ENCODE assay signal across 1 cellular context in genomic region chr16:30813821-30814189, GRCh38.
TF ChIP-seq lines count a peak whose summit lies in the region.

No MANE protein-coding gene starts in this region.

TF ChIP-seq in GM12878, 131 proteins besides CTCF, POLR2A, EP300 and RAD21:
- no peak for TF ChIP-seq YY1 (IDR thresholded peaks at IDR 0.05; ENCODE audit: low read depth, low read length)
- TF ChIP-seq, protein P1, sequence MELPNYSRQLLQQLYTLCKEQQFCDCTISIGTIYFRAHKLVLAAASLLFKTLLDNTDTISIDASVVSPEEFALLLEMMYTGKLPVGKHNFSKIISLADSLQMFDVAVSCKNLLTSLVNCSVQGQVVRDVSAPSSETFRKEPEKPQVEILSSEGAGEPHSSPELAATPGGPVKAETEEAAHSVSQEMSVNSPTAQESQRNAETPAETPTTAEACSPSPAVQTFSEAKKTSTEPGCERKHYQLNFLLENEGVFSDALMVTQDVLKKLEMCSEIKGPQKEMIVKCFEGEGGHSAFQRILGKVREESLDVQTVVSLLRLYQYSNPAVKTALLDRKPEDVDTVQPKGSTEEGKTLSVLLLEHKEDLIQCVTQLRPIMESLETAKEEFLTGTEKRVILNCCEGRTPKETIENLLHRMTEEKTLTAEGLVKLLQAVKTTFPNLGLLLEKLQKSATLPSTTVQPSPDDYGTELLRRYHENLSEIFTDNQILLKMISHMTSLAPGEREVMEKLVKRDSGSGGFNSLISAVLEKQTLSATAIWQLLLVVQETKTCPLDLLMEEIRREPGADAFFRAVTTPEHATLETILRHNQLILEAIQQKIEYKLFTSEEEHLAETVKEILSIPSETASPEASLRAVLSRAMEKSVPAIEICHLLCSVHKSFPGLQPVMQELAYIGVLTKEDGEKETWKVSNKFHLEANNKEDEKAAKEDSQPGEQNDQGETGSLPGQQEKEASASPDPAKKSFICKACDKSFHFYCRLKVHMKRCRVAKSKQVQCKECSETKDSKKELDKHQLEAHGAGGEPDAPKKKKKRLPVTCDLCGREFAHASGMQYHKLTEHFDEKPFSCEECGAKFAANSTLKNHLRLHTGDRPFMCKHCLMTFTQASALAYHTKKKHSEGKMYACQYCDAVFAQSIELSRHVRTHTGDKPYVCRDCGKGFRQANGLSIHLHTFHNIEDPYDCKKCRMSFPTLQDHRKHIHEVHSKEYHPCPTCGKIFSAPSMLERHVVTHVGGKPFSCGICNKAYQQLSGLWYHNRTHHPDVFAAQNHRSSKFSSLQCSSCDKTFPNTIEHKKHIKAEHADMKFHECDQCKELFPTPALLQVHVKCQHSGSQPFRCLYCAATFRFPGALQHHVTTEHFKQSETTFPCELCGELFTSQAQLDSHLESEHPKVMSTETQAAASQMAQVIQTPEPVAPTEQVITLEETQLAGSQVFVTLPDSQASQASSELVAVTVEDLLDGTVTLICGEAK (IDR thresholded peaks at IDR 0.05; ENCODE audit: borderline replicate concordance) = peak; percentile 45; the same call in 1 of the 2 replicates
TF ChIP-seq in GM12878: peak in this region for 1.
